Comparison of ENCODE assay signal across 1 cellular context in genomic region chr19:41263850-41264580, GRCh38.
TF ChIP-seq lines count a peak whose summit lies in the region.

HNRNPUL1 (plus strand) TSS chr19:41264372; CDS start chr19:41264504, 132 bp downstream.

TF ChIP-seq in HepG2, 621 proteins besides CTCF, POLR2A, EP300 and RAD21 (continued from another document and continues in another):
- TF ChIP-seq SALL1 (CRISPR knock-in tag; IDR thresholded peaks at IDR 0.05) (peak; percentile 73), KLF16 (CRISPR knock-in tag; IDR thresholded peaks at IDR 0.05) (peak in 1 of 2 experiments; percentile 33; a peak in 1 of 4 replicates), ZSCAN9 (CRISPR knock-in tag; IDR thresholded peaks at IDR 0.05; ENCODE audit: borderline replicate concordance) (peak; percentile 51), POGZ (CRISPR knock-in tag; IDR thresholded peaks at IDR 0.05) (peak; percentile 79), ZNF782 (CRISPR knock-in tag; IDR thresholded peaks at IDR 0.05; ENCODE audit: borderline replicate concordance) (no peak), ZNF737 (CRISPR knock-in tag; IDR thresholded peaks at IDR 0.05; ENCODE audit: borderline replicate concordance) (no peak), MIXL1 (CRISPR knock-in tag; IDR thresholded peaks at IDR 0.05) (peak; percentile 29), SMARCE1 (IDR thresholded peaks at IDR 0.05; ENCODE audit: borderline replicate concordance) (no peak), CREBL2 (CRISPR knock-in tag; IDR thresholded peaks at IDR 0.05; ENCODE audit: borderline replicate concordance) (peak; percentile 49; the same call in 1 of the 2 replicates), ZNF280D (CRISPR knock-in tag; IDR thresholded peaks at IDR 0.05) (peak; percentile 87), BCL3 (CRISPR knock-in tag; IDR thresholded peaks at IDR 0.05) (peak; percentile 81; the same call in 1 of the 2 replicates), MAZ (IDR thresholded peaks at IDR 0.05; ENCODE audit: borderline replicate concordance, low read depth, low read length) (peak; percentile 94), MAZ (CRISPR knock-in tag; IDR thresholded peaks at IDR 0.05; ENCODE audit: low read depth) (no peak; the same call in 1 of the 2 replicates), USF2 (IDR thresholded peaks at IDR 0.05; ENCODE audit: low read depth, low read length) (no peak), USF2 (CRISPR knock-in tag; IDR thresholded peaks at IDR 0.05; ENCODE audit: borderline replicate concordance) (peak; percentile 24; the same call in 1 of the 2 replicates), TAF1 (CRISPR knock-in tag; IDR thresholded peaks at IDR 0.05) (peak; percentile 83; the same call in 1 of the 2 replicates), CBX5 (CRISPR knock-in tag; IDR thresholded peaks at IDR 0.05; ENCODE audit: borderline replicate concordance) (peak; percentile 60; the same call in 1 of the 2 replicates), LBX2 (CRISPR knock-in tag; IDR thresholded peaks at IDR 0.05; ENCODE audit: borderline replicate concordance) (no peak; the same call in 1 of the 2 replicates), SNAPC4 (CRISPR knock-in tag; IDR thresholded peaks at IDR 0.05) (peak; percentile 64), GMEB2 (CRISPR knock-in tag; IDR thresholded peaks at IDR 0.05; ENCODE audit: low read depth) (peak; percentile 66), CEBPB (IDR thresholded peaks at IDR 0.05; ENCODE audit: borderline replicate concordance, low read depth, low read length) (peak; percentile 22; the same call in 1 of the 2 replicates), NFYB (CRISPR knock-in tag; IDR thresholded peaks at IDR 0.05) (peak; percentile 92), ZNF574 (CRISPR knock-in tag; IDR thresholded peaks at IDR 0.05) (peak; percentile 7; the same call in 1 of the 2 replicates), HMGXB4 (CRISPR knock-in tag; IDR thresholded peaks at IDR 0.05; ENCODE audit: borderline replicate concordance in 1 of 2, low read depth in 1 of 2) (peak; percentile 85 to 92; a peak in 3 of 4 replicates)
